Comparison of ENCODE assay signal across 8 cellular contexts in the genomic region with DNA sequence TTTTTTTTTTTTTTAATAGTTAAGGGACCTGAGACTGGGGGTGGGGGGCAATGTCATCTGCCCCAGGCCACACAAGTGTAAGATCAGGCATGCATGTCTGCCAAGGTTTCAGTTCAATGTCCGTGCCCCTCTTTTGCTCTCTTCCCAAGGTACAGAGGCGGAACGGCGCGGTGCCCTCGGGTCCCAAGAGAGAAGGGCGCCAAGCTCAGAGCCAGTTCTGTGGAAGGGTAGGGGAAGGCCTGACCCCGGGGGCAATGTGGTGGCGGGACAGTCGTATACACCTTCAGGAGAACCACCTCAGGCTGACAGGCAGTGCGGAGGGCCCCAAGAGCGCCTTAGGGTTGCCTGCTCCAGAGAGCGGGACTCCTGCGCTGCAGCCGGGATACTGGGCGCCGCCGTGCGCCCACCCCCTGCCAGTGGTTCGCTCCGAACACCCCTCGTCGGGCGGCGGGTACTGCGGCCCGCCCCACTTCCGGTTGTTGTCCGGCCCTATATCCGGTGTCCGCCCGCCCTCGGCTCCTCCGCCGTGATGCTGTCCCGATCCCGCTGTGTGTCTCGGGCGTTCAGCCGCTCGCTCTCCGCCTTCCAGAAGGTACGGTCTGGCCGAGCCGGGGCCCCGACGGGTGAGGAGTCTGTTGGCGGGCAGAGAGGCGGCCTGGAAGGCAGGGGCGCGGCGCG. TPM values are rescaled to one million over a fixed set of nuclear protein-coding genes. Genes with fewer than 3 reads are reported as not detected.
DNase-seq lines count a peak whose midpoint lies in the region; ATAC-seq and TF ChIP-seq lines count a peak whose summit lies in the region.

A gene (plus strand): TSS at position 492 of the 678 bp plus-strand sequence. CDS start 38 bp downstream, at position 530.

- peak within 1 kb of the TSS; percentile 94 for H3K4me3 ChIP-seq in BLaER1
- H3K4me3 ChIP-seq in coronary artery, result peak within 1 kb of the TSS; percentile 92

- H4K20me1 ChIP-seq in BLaER1, result peaks cover 47% of the 10 kb centered on the region

- H3K9me3 Mint-ChIP-seq in activated CD4-positive, alpha-beta T cell treated with anti-CD3 and anti-CD28 coated beads, Interleukin-2, amount 10 ng/mL, durations not matched to agents 24 days and 14 days, result no peaks in the 10 kb centered on the region

- H3K27ac ChIP-seq in BLaER1 (peak within 1 kb of the TSS; percentile 95), coronary artery (peak within 1 kb of the TSS; percentile 97 to 98)

- peak within 1 kb of the TSS; percentile 93 for H3K27ac Mint-ChIP-seq in activated CD4-positive, alpha-beta T cell treated with anti-CD3 and anti-CD28 coated beads, Interleukin-2, amount 10 ng/mL, durations not matched to agents 24 days and 14 days

- TF ChIP-seq CTCF in coronary artery (IDR thresholded peaks at IDR 0.05), result no peak

- H3K4me1 Mint-ChIP-seq in activated CD4-positive, alpha-beta T cell treated with anti-CD3 and anti-CD28 coated beads, Interleukin-2, amount 10 ng/mL, durations not matched to agents 24 days and 14 days, result peaks cover 45% of the 10 kb centered on the region

- H3K9me3 ChIP-seq in BLaER1, result no peaks in the 10 kb centered on the region

- H3K36me3 ChIP-seq in BLaER1, result peaks cover 27% of the 10 kb centered on the region

- DNase-seq in GM19240 (ENCODE audit: insufficient read length, low spot score) (peak; percentile 86), NCI-H526 treated with DMSO at 0.1 percent for 48 hours (lab: John Stamatoyannopoulos, UW) (peak; percentile 72), coronary artery (ENCODE audit: low spot score) (peak; percentile 90), left colon (peak; percentile 83 to 93)
- DNase-seq in activated CD4-positive, alpha-beta T cell treated with anti-CD3 and anti-CD28 coated beads, Interleukin-2, amount 10 ng/mL, durations not matched to agents 24 days and 14 days, result peak; percentile 97
- peak; percentile 90 to 91 for DNase-seq in stimulated activated CD4-positive, alpha-beta T cell treated with anti-CD3 and anti-CD28 coated beads, Interleukin-2, amount 100 ng/mL, for 24 hours

- H3K4me3 Mint-ChIP-seq in activated CD4-positive, alpha-beta T cell treated with anti-CD3 and anti-CD28 coated beads, Interleukin-2, amount 10 ng/mL, durations not matched to agents 24 days and 14 days, result peak within 1 kb of the TSS; percentile 99

- H3K27me3 ChIP-seq in BLaER1, result no peaks in the 10 kb centered on the region

- intact Hi-C loops in activated CD4-positive, alpha-beta T cell treated with anti-CD3 and anti-CD28 coated beads, Interleukin-2, amount 10 ng/mL, durations not matched to agents 24 days and 14 days (cut with micrococcal nuclease), result loop anchor here (2.0 to 5.0 kb wide), 2 partner anchors 21 to 169 kb away; a partner anchor contains a TSS
- intact Hi-C loops in left colon (cut with DNase I, micrococcal nuclease), result no loop called here

- H3K36me3 Mint-ChIP-seq in activated CD4-positive, alpha-beta T cell treated with anti-CD3 and anti-CD28 coated beads, Interleukin-2, amount 10 ng/mL, durations not matched to agents 24 days and 14 days (ENCODE audit: low read depth), result peaks cover 34% of the 10 kb centered on the region

- no peaks in the 10 kb centered on the region for H3K27me3 Mint-ChIP-seq in activated CD4-positive, alpha-beta T cell treated with anti-CD3 and anti-CD28 coated beads, Interleukin-2, amount 10 ng/mL, durations not matched to agents 24 days and 14 days

- ATAC-seq in HG03457 (IDR thresholded peaks at IDR 0.05; ENCODE audit: unreplicated experiment), result peak; percentile 67
- ATAC-seq in left colon, result peak; percentile 96

- peaks cover 54% of the 10 kb centered on the region for H3K4me1 ChIP-seq in BLaER1

- H3K4me2 ChIP-seq in BLaER1, result peak within 1 kb of the TSS; percentile 95

- H3K9ac ChIP-seq in BLaER1, result peak within 1 kb of the TSS; percentile 95

RNA-seq across cellular contexts. Expression of the gene that starts here (rescaled TPM):
- 110 and 111 TPM in 2 replicates for total RNA-seq in activated CD4-positive, alpha-beta T cell treated with anti-CD3 and anti-CD28 coated beads, Interleukin-2, amount 10 ng/mL, durations not matched to agents 24 days and 14 days
- total RNA-seq in left colon, result 100 to 1,000 TPM; 139 to 142 TPM

Comparison
In these comparisons a context has a peak if more than half of its experiments do, and no peak if none do; other contexts are left out.
1. Peak in every context shown above with its lines: DNase-seq, ATAC-seq, H3K4me3 ChIP-seq and H3K27ac ChIP-seq.